ENCODE assay signal across 8 cellular contexts in the genomic region with DNA sequence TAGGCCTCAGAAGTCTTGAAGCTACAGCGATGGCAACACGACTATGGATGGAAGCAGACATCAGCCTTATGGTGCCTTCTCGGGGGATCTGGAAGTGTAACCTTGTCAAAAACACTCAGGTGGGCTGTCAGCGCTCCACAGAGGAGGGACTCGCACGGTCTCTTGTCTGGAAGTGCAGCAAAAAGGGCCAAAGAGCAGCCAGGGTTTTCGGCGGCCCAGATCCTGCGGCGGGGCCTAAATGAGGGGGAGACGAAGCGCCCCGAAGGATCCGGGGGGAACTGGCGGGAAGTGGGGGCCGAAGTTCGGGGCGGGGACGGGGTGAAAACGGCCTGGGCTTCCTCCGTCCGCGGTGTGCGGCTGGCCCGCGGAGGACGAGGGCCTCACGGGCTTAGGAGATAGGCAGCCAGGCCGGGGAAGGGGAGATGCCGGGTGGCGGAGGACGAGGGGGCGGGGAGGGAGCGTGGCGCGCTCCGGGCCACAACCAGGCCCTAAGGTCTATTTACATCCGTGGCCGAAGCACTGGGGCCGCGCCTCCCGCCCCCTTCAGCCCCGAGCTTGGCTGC. TPM values are rescaled to one million over a fixed set of nuclear protein-coding genes. Genes with fewer than 3 reads are reported as not detected.
DNase-seq lines count a peak whose midpoint lies in the region; ATAC-seq, FAIRE-seq and TF ChIP-seq lines count a peak whose summit lies in the region.

No MANE protein-coding gene starts in this region.

- H3K36me3 ChIP-seq in HUES6 (ENCODE audit: control insufficient read depth, insufficient read depth, low read length), result peaks cover 26% of the 10 kb centered on the region
- peaks cover 7 to 11% of the 10 kb centered on the region in 2 donors for H3K36me3 ChIP-seq in muscle layer of duodenum (ENCODE audit: control insufficient read depth in 1 of 2, insufficient read depth in 2 of 2, low read length in 2 of 2)

- peak overlapping the region; percentile 88 for H3K9ac ChIP-seq in HUES6 (ENCODE audit: low read length)

- DNase-seq in GM12892 (ENCODE audit: insufficient read length) (no peak), NCI-H1694 treated with DMSO at 0.1 percent for 48 hours (lab: John Stamatoyannopoulos, UW) (no peak), NCI-H1417 (lab: John Stamatoyannopoulos, UW) (no peak), HuH-7 (ENCODE audit: low spot score) (no peak), AG08396 (ENCODE audit: low spot score) (no peak)
- DNase-seq in central memory CD8-positive, alpha-beta T cell (ENCODE audit: low spot score in 2 of 2), result no peak

- H3K9me3 Mint-ChIP-seq in central memory CD8-positive, alpha-beta T cell, result no peaks in the 10 kb centered on the region

- H3K27me3 ChIP-seq in HUES6 (ENCODE audit: control insufficient read depth, insufficient read depth, low read length) (no peaks in the 10 kb centered on the region), muscle layer of duodenum (ENCODE audit: low read depth, low read length) (no peaks in the 10 kb centered on the region)

- H3K36me3 Mint-ChIP-seq in central memory CD8-positive, alpha-beta T cell (ENCODE audit: insufficient read depth), result peaks cover 19% of the 10 kb centered on the region

- H3K4me1 ChIP-seq in HUES6 (ENCODE audit: control insufficient read depth, insufficient read depth, low read length), result peaks cover 12% of the 10 kb centered on the region
- peaks cover 33 to 58% of the 10 kb centered on the region in 2 donors for H3K4me1 ChIP-seq in muscle layer of duodenum (ENCODE audit: control insufficient read depth in 1 of 2, insufficient read depth in 2 of 2, low read length in 2 of 2)

- TF ChIP-seq POLR2A in GM12892 (IDR thresholded peaks at IDR 0.05; ENCODE audit: low read depth, low read length), result no peak

- H3K27me3 Mint-ChIP-seq in central memory CD8-positive, alpha-beta T cell, result no peaks in the 10 kb centered on the region

- peak overlapping the region; percentile 97 for H3K27ac Mint-ChIP-seq in central memory CD8-positive, alpha-beta T cell (ENCODE audit: low read depth)

- H3K9me3 ChIP-seq in HUES6 (ENCODE audit: control insufficient read depth, insufficient read depth, low read depth, low read length) (no peaks in the 10 kb centered on the region), muscle layer of duodenum (ENCODE audit: control insufficient read depth in 1 of 2, low read length in 2 of 2) (no peaks in the 10 kb centered on the region)

- peak; percentile 4 for ATAC-seq in central memory CD8-positive, alpha-beta T cell (replicated peaks; ENCODE audit: extremely low read depth, poor library complexity, severe bottlenecking)

- H3K4me3 ChIP-seq in HUES6 (ENCODE audit: low read depth, low read length) (peak overlapping the region; percentile 90), muscle layer of duodenum (ENCODE audit: low read depth in 1 of 2, low read length in 2 of 2) (peak overlapping the region; percentile 82 to 98)

- FAIRE-seq in GM12892 (lab: Jason Lieb, UNC), result peak; percentile 48

- peaks cover 58% of the 10 kb centered on the region for H3K4me1 Mint-ChIP-seq in central memory CD8-positive, alpha-beta T cell

- H3K4me3 Mint-ChIP-seq in central memory CD8-positive, alpha-beta T cell, result peak overlapping the region; percentile 99

- peak overlapping the region; percentile 96 for H3K27ac ChIP-seq in HUES6 (ENCODE audit: low read depth, low read length)
- H3K27ac ChIP-seq in muscle layer of duodenum (ENCODE audit: low read length), result peak overlapping the region; percentile 74

RNA-seq across cellular contexts. Expression of gene RANBP3, which starts 0.6 kb away (rescaled TPM):
- polyA plus RNA-seq in GM12892 (2012; ENCODE audit: missing spikeins), result 34.6 TPM
